In genomic region chr12:108581311-108582227, GRCh38 we compare ENCODE assay signal across 1 cellular context.
TF ChIP-seq lines count a peak whose summit lies in the region.

No MANE protein-coding gene starts in this region.

TF ChIP-seq in GM12878, 131 proteins besides CTCF, POLR2A, EP300 and RAD21:
- peak; percentile 52; the same call in 1 of the 2 replicates for TF ChIP-seq ZNF24 (IDR thresholded peaks at IDR 0.05)
- TF ChIP-seq MEF2A (IDR thresholded peaks at IDR 0.05; ENCODE audit: insufficient read depth, low read depth, low read length), result no peak
